Comparison of ENCODE assay signal across 10 cellular contexts in genomic region chr9:130200038-130200979, GRCh38. TPM values are rescaled to one million over a fixed set of nuclear protein-coding genes. Genes with fewer than 3 reads are reported as not detected.
DNase-seq lines count a peak whose midpoint lies in the region; ATAC-seq and TF ChIP-seq lines count a peak whose summit lies in the region.
"Had no signal": no experiment of that assay in that cellular context is flagged by ENCODE, and none has a peak within 500 bp of the region (broad histone marks: within the 10 kb centered on the region; RNA-seq: fewer than 3 reads in every experiment).

No MANE protein-coding gene starts in this region.

- H3K4me1 ChIP-seq in H9 (ENCODE audit: insufficient read depth, low read length): no peaks in the 10 kb centered on the region
- H3K4me1 ChIP-seq in Caco-2: peaks cover 6% of the 10 kb centered on the region; the same call in 1 of the 2 replicates

- no peak for TF ChIP-seq CTCF in H9 (conservative IDR thresholded peaks at IDR 0.05)
- TF ChIP-seq CTCF in Caco-2 (IDR thresholded peaks at IDR 0.05; ENCODE audit: insufficient read depth in 1 of 2, low read depth in 1 of 2, low read length in 1 of 2, severe bottlenecking in 1 of 2, unreplicated experiment in 1 of 2): no peak
- TF ChIP-seq CTCF in WERI-Rb-1 (IDR thresholded peaks at IDR 0.05; ENCODE audit: low read depth, low read length): no peak

- H3K23ac ChIP-seq in H9 (ENCODE audit: insufficient read length, low read depth, low read length): no peak overlapping the region

- WGBS in H9 (ENCODE audit: extremely low coverage, insufficient read length, low lambda C conversion rate): no CpG with 5 or more reads among the region's 21 CpGs

- no peak overlapping the region for H2BK12ac ChIP-seq in H9 (ENCODE audit: insufficient read length, low read depth, low read length)

- H3K27me3 ChIP-seq in H9 (ENCODE audit: insufficient read depth, low read length): no peaks in the 10 kb centered on the region
- H3K27me3 ChIP-seq in Caco-2 (replicated peaks; ENCODE audit: control insufficient read depth, insufficient read depth, low read length): no peaks in the 10 kb centered on the region
- H3K27me3 ChIP-seq in WERI-Rb-1 (ENCODE audit: insufficient read depth, low read depth, severe bottlenecking): no peaks in the 10 kb centered on the region

- no peak overlapping the region for H4K8ac ChIP-seq in H9 (replicated peaks; ENCODE audit: insufficient read length, low read depth, low read length)

- no peak for ATAC-seq in HG03457 (IDR thresholded peaks at IDR 0.05; ENCODE audit: unreplicated experiment)

- H2BK20ac ChIP-seq in H9 (ENCODE audit: low read depth, low read length, poor library complexity, severe bottlenecking): no peak overlapping the region

- H3K79me2 ChIP-seq in H9 (ENCODE audit: insufficient read depth, low read length): peaks cover 2% of the 10 kb centered on the region; the same call in 1 of the 2 replicates

- no peak overlapping the region for H4K91ac ChIP-seq in H9 (ENCODE audit: insufficient read length, low read depth, low read length)

- no peaks in the 10 kb centered on the region; the same call in none of the 2 replicates for H3K27me3 Mint-ChIP-seq in H9 (ENCODE audit: low read depth)
- no peaks in the 10 kb centered on the region for H3K27me3 Mint-ChIP-seq in Caco-2 (ENCODE audit: insufficient read depth, unreplicated experiment)
- H3K27me3 Mint-ChIP-seq: CD4-positive, alpha-beta memory T cell had no signal

- H2BK120ac ChIP-seq in H9 (ENCODE audit: low read depth, low read length, poor library complexity, severe bottlenecking): no peak overlapping the region

- H2AK5ac ChIP-seq in H9 (ENCODE audit: insufficient read length, low read length): no peak overlapping the region

- H3T11ph ChIP-seq in H9 (ENCODE audit: low read length): no peak overlapping the region

- H3K4me2 ChIP-seq in H9 (ENCODE audit: insufficient read depth, insufficient read length, low read length): no peak overlapping the region

- no peak overlapping the region for H2BK15ac ChIP-seq in H9 (ENCODE audit: low read depth, low read length)

- no peak overlapping the region for H3K4ac ChIP-seq in H9 (ENCODE audit: low read depth, low read length)

- no peak overlapping the region for H3K9ac ChIP-seq in H9 (ENCODE audit: extremely low read depth, insufficient read length, low read length)

- H2AFZ ChIP-seq in H9 (ENCODE audit: low read length): no peak overlapping the region

- H4K5ac ChIP-seq in H9 (ENCODE audit: insufficient read length, low read depth, low read length): no peak overlapping the region

- H3K23me2 ChIP-seq in H9 (ENCODE audit: insufficient read length, low read depth, low read length, poor library complexity, severe bottlenecking): no peaks in the 10 kb centered on the region

- H2BK5ac ChIP-seq in H9 (ENCODE audit: insufficient read length, low read length): no peak overlapping the region

- peak overlapping the region in 2 of 3 experiments; percentile 20 to 49; a peak in 1 of 7 replicates for H3K27ac Mint-ChIP-seq in H9
- no peak overlapping the region for H3K27ac Mint-ChIP-seq in Caco-2 (ENCODE audit: unreplicated experiment)

- no peak overlapping the region for H3K56ac ChIP-seq in H9 (ENCODE audit: insufficient read length, low read depth, low read length)

- CTCF ChIA-PET in Caco-2 (lab: Charles Lee): no interaction called here

- H3K4me3 ChIP-seq in Caco-2 (ENCODE audit: low read depth, low read length) (no peak overlapping the region), WERI-Rb-1 (ENCODE audit: low read depth, low read length) (no peak overlapping the region)

- H3K4me3 Mint-ChIP-seq in H9 (no peak overlapping the region), Caco-2 (ENCODE audit: unreplicated experiment) (no peak overlapping the region)
- H3K4me3 Mint-ChIP-seq: CD4-positive, alpha-beta memory T cell had no signal

- H3K14ac ChIP-seq in H9 (ENCODE audit: insufficient read depth, low read length): no peak overlapping the region

- no TSS peak for BruUV-seq in Caco-2 (replicated peaks; lab: Mats Ljungman, UMichigan)

- H3K9me3 Mint-ChIP-seq in H9 (no peaks in the 10 kb centered on the region), Caco-2 (ENCODE audit: unreplicated experiment) (no peaks in the 10 kb centered on the region)
- H3K9me3 Mint-ChIP-seq: CD4-positive, alpha-beta memory T cell had no signal

- intact Hi-C loops in Caco-2 (cut with micrococcal nuclease; ENCODE audit: unreplicated experiment): no loop called here

- H3K4me1 Mint-ChIP-seq in H9 (peaks cover 10 to 13% of the 10 kb centered on the region in 2 experiments), Caco-2 (ENCODE audit: low read depth, unreplicated experiment) (peaks cover 12% of the 10 kb centered on the region)
- H3K4me1 Mint-ChIP-seq: CD4-positive, alpha-beta memory T cell had no signal

- H3K36me3 Mint-ChIP-seq in H9 (ENCODE audit: insufficient read depth in 1 of 3, low read depth in 3 of 3) (peaks cover 0 to 2% (median 0%) of the 10 kb centered on the region in 3 experiments; a peak in 2 of 7 replicates), Caco-2 (ENCODE audit: insufficient read depth, unreplicated experiment) (no peaks in the 10 kb centered on the region)
- H3K36me3 Mint-ChIP-seq: CD4-positive, alpha-beta memory T cell had no signal

- POLR2A ChIA-PET in Caco-2 (lab: Charles Lee): no interaction called here

- H3K27ac ChIP-seq in H9 (ENCODE audit: insufficient read length, low read depth, low read length) (no peak overlapping the region), WERI-Rb-1 (no peak overlapping the region)

- no peaks in the 10 kb centered on the region for H3K79me1 ChIP-seq in H9 (ENCODE audit: insufficient read depth, low read depth, low read length, poor library complexity, severe bottlenecking)

- no peaks in the 10 kb centered on the region for H3K9me3 ChIP-seq in H9 (ENCODE audit: control insufficient read depth, low read depth, low read length)
- no peaks in the 10 kb centered on the region for H3K9me3 ChIP-seq in Caco-2
- H3K9me3 ChIP-seq in WERI-Rb-1 (ENCODE audit: severe bottlenecking): no peaks in the 10 kb centered on the region

- H3K18ac ChIP-seq in H9 (ENCODE audit: insufficient read length, low read depth, low read length): no peak overlapping the region

- DNase-seq in H9 (no peak), astrocyte of the hippocampus (ENCODE audit: low read depth, low spot score) (peak; percentile 87), left kidney (ENCODE audit: low read depth, low spot score) (peak; percentile 31), superior temporal gyrus (ENCODE audit: extremely low spot score) (peak; percentile 67), kidney glomerular epithelial cell (lab: John Stamatoyannopoulos, UW) (no peak), Caco-2 (no peak), WERI-Rb-1 (no peak)
- DNase-seq: NCI-H510A had no signal

- no peaks in the 10 kb centered on the region for H4K20me1 ChIP-seq in H9 (ENCODE audit: control insufficient read depth, insufficient read depth, insufficient read length)

- no peaks in the 10 kb centered on the region for H3K36me3 ChIP-seq in Caco-2 (ENCODE audit: control insufficient read depth, insufficient read depth, low read length)
- peaks cover 50% of the 10 kb centered on the region for H3K36me3 ChIP-seq in WERI-Rb-1

RNA-seq across cellular contexts. Expression of gene NCS1, which starts 28.1 kb away (rescaled TPM):
- total RNA-seq in H9 (2021): 35.0 and 38.1 TPM in 2 replicates
- total RNA-seq in Caco-2 (2022): 18.2 and 19.1 TPM in 2 replicates

Comparison
In these comparisons a context has a peak if more than half of its experiments do, and no peak if none do; other contexts are left out.
1. DNase-seq: peak in astrocyte of the hippocampus (single experiment), left kidney (single experiment) and superior temporal gyrus (single experiment); none in H9 (single experiment), kidney glomerular epithelial cell (single experiment), Caco-2 (0 of 2) and WERI-Rb-1 (single experiment).